Comparison of ENCODE assay signal across 1 cellular context in the genomic region with DNA sequence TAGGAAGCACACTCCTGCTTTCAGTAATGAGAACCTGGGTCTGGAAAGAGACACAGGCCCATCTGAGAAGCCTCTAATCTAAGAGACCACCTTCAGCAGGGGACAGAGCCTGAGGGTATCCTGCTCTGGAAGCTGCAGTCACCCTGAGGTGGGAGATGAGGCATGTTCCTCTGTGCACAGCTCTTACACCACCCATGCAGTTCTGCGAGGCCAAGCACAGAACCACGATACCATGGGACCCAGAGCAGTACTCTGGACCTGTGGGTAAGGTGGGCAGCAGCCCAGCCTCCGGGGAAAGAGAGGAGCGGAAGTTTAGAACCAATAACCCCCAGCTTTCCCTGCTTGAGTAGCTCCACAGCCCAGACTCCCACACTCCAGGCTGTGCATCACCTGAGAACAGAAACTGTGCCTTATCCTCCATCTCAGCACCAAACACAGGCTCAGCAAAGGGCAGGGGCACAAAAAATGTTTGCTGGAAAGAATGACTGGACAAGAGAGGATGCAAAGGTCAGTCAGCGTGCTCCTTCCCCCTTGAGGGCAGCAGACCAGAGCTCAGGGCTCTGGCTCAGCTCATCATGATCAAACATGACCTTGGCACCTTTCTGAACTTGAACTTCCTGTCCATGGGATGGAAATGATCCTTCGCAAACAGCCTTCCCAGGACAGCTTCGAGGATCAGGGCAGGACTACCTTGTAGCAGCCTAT.
TF ChIP-seq lines count a peak whose summit lies in the region.

No MANE protein-coding gene starts in this region.

TF ChIP-seq in K562, 482 proteins besides CTCF, POLR2A, EP300 and RAD21:
- TF ChIP-seq KAT8 (IDR thresholded peaks at IDR 0.05; ENCODE audit: low read depth) = no peak
- TF ChIP-seq CREM (IDR thresholded peaks at IDR 0.05; ENCODE audit: low read depth) = no peak
- 0 out of 2 replicates have a peak, but pooled peaks have one; percentile 10 for TF ChIP-seq CTBP1 (IDR thresholded peaks at IDR 0.05; ENCODE audit: borderline replicate concordance)
- TF ChIP-seq REST (CRISPR knock-in tag; IDR thresholded peaks at IDR 0.05; ENCODE audit: low read depth) = no peak
- TF ChIP-seq SFPQ (IDR thresholded peaks at IDR 0.05; ENCODE audit: low read depth, low read length) = no peak
- no peak for TF ChIP-seq ESRRB (CRISPR knock-in tag; IDR thresholded peaks at IDR 0.05; ENCODE audit: borderline replicate concordance)
- TF ChIP-seq ZBTB9 (CRISPR knock-in tag; IDR thresholded peaks at IDR 0.05) = no peak
